In genomic region chr7:90768301-90768700, GRCh38 we compare ENCODE assay signal across 10 cellular contexts.
"Had no signal": no experiment of that assay in that cellular context is flagged by ENCODE, and none has a peak within 500 bp of the region (broad histone marks: within the 10 kb centered on the region; RNA-seq: fewer than 3 reads in every experiment).

No MANE protein-coding gene starts in this region.

- H3K9me3 ChIP-seq: adrenal gland, thyroid gland, uterus had no signal

- H3K4me3 ChIP-seq: adrenal gland, lung, thyroid gland, uterus had no signal

- H3K27me3 ChIP-seq: adrenal gland, thyroid gland, uterus had no signal

- H3K4me3 Mint-ChIP-seq: T-helper 17 cell had no signal

- H3K27ac Mint-ChIP-seq: T-helper 17 cell had no signal

- H3K27ac ChIP-seq: adrenal gland, thyroid gland, uterus had no signal

- DNase-seq: activated naive CD4-positive, alpha-beta T cell treated with anti-CD3 and anti-CD28 coated beads, Interleukin-2, amount 50 U/mL, for 16 hours; adrenal gland; central memory CD4-positive, alpha-beta T cell; cortex of kidney; effector CD8-positive, alpha-beta T cell; kidney glomerular epithelial cell; T-helper 17 cell; thyroid gland; uterus had no signal

- H3K27me3 Mint-ChIP-seq: T-helper 17 cell had no signal

- H3K4me1 ChIP-seq: adrenal gland, thyroid gland, uterus had no signal

- ATAC-seq: T-helper 17 cell had no signal

- H3K36me3 ChIP-seq: adrenal gland, thyroid gland, uterus had no signal

- H3K4me1 Mint-ChIP-seq: T-helper 17 cell had no signal
